20 cellular contexts compared by ENCODE assay signal in the genomic region with DNA sequence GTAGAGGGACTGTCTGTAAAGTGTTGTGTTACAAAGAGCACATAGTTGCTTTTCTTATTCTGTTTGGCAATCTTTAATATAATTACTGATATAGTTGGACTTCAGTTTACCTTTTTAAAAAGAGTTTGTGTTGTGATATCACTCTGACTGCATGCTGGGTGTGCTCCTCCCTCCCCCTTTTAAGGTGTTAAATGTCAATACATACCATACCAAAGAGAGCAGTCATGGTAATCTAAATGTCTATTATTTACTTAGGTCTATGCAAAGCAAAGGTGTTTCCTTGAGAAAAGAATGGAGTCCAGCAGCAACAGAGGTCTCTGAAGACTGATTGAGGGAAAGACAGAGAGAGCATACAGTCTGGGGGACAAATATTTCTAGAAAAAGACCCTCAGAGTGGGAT.
"Had no signal": no experiment of that assay in that cellular context is flagged by ENCODE, and none has a peak within 500 bp of the region (broad histone marks: within the 10 kb centered on the region; RNA-seq: fewer than 3 reads in every experiment).

No MANE protein-coding gene starts in this region.

- H3K36me3 ChIP-seq: ascending aorta, breast epithelium, esophagus squamous epithelium, prostate gland, vagina had no signal

- H3K4me3 ChIP-seq: ascending aorta, breast epithelium, esophagus squamous epithelium, lung, prostate gland, vagina had no signal

- H3K36me3 Mint-ChIP-seq: activated naive CD4-positive, alpha-beta T cell treated with anti-CD3 and anti-CD28 coated beads, Interleukin-2, amount 50 U/mL, for 24 hours had no signal

- H3K4me3 Mint-ChIP-seq: activated CD4-positive, alpha-beta T cell treated with anti-CD3 and anti-CD28 coated beads, Interleukin-2, amount 10 ng/mL, durations not matched to agents 24 days and 14 days; activated naive CD4-positive, alpha-beta T cell treated with anti-CD3 and anti-CD28 coated beads, Interleukin-2, amount 50 U/mL, for 24 hours; activated T-cell treated with anti-CD3 and anti-CD28 coated beads, Interleukin-2, amount 50 U/mL, for 72 hours; nephron progenitor cell; stimulated activated naive CD8-positive, alpha-beta T cell treated with anti-CD3 and anti-CD28 coated beads, Interleukin-15, Interleukin-2, amounts not matched to agents 100 ng/mL and 50 ng/mL, for 24 hours had no signal

- H3K9me3 ChIP-seq: esophagus squamous epithelium, prostate gland, vagina had no signal

- H3K4me1 Mint-ChIP-seq: activated CD4-positive, alpha-beta T cell treated with anti-CD3 and anti-CD28 coated beads, Interleukin-2, amount 10 ng/mL, durations not matched to agents 24 days and 14 days; activated naive CD4-positive, alpha-beta T cell treated with anti-CD3 and anti-CD28 coated beads, Interleukin-2, amount 50 U/mL, for 24 hours had no signal

- H3K27me3 ChIP-seq: ascending aorta, breast epithelium, esophagus squamous epithelium, vagina had no signal

- H3K4me1 ChIP-seq: ascending aorta, breast epithelium, prostate gland, vagina had no signal

- ATAC-seq: activated T-cell treated with anti-CD3 and anti-CD28 coated beads, Interleukin-2, amount 50 U/mL, for 72 hours; left cardiac atrium; right cardiac atrium had no signal

- H3K27ac Mint-ChIP-seq: activated CD4-positive, alpha-beta T cell treated with anti-CD3 and anti-CD28 coated beads, Interleukin-2, amount 10 ng/mL, durations not matched to agents 24 days and 14 days; activated naive CD4-positive, alpha-beta T cell treated with anti-CD3 and anti-CD28 coated beads, Interleukin-2, amount 50 U/mL, for 24 hours; activated T-cell treated with anti-CD3 and anti-CD28 coated beads, Interleukin-2, amount 50 U/mL, for 72 hours; nephron progenitor cell; stimulated activated naive CD8-positive, alpha-beta T cell treated with anti-CD3 and anti-CD28 coated beads, Interleukin-15, Interleukin-2, amounts not matched to agents 100 ng/mL and 50 ng/mL, for 24 hours had no signal

- H3K27ac ChIP-seq: ascending aorta, breast epithelium, esophagus squamous epithelium, prostate gland, vagina had no signal

- H3K27me3 Mint-ChIP-seq: activated CD4-positive, alpha-beta T cell treated with anti-CD3 and anti-CD28 coated beads, Interleukin-2, amount 10 ng/mL, durations not matched to agents 24 days and 14 days had no signal

- DNase-seq: activated CD4-positive, alpha-beta T cell treated with anti-CD3 and anti-CD28 coated beads, Interleukin-2, amount 10 ng/mL, durations not matched to agents 24 days and 14 days; activated effector memory CD4-positive, alpha-beta T cell treated with anti-CD3 and anti-CD28 coated beads, Interleukin-2, amount 50 U/mL, for 16 hours; activated T-cell treated with anti-CD3 and anti-CD28 coated beads, Interleukin-2, amount 50 U/mL, for 72 hours; cerebellar nuclear complex; cortex of kidney; esophagus squamous epithelium; left cardiac atrium; midbrain; nephron progenitor cell; occipital lobe; right cardiac atrium; T-helper 1 cell; T-helper 9 cell had no signal
